2 cellular contexts compared by ENCODE assay signal in the genomic region with DNA sequence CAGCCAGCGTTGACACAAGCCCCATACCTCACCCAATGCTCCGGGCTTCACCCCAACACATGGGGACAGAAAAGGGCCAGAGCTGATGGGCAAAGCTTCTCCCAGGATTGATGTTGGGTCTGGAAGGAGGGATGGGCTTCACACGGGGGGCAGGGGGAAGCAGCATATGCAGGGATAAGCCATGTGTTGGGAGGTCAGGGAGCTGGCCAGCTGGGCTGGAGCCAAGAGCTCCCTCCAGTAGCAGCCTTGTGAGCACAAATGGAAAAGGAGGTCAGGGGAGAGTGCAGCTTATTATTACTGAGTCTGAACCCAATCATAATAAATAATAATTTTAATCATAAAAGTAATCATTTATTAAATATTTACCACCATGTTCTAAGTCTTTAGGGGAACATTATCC.
TF ChIP-seq lines count a peak whose summit lies in the region.

No MANE protein-coding gene starts in this region.

TF ChIP-seq in SK-N-SH, 30 proteins besides CTCF, POLR2A, EP300 and RAD21 (continued from another document):
- TF ChIP-seq, protein P1, sequence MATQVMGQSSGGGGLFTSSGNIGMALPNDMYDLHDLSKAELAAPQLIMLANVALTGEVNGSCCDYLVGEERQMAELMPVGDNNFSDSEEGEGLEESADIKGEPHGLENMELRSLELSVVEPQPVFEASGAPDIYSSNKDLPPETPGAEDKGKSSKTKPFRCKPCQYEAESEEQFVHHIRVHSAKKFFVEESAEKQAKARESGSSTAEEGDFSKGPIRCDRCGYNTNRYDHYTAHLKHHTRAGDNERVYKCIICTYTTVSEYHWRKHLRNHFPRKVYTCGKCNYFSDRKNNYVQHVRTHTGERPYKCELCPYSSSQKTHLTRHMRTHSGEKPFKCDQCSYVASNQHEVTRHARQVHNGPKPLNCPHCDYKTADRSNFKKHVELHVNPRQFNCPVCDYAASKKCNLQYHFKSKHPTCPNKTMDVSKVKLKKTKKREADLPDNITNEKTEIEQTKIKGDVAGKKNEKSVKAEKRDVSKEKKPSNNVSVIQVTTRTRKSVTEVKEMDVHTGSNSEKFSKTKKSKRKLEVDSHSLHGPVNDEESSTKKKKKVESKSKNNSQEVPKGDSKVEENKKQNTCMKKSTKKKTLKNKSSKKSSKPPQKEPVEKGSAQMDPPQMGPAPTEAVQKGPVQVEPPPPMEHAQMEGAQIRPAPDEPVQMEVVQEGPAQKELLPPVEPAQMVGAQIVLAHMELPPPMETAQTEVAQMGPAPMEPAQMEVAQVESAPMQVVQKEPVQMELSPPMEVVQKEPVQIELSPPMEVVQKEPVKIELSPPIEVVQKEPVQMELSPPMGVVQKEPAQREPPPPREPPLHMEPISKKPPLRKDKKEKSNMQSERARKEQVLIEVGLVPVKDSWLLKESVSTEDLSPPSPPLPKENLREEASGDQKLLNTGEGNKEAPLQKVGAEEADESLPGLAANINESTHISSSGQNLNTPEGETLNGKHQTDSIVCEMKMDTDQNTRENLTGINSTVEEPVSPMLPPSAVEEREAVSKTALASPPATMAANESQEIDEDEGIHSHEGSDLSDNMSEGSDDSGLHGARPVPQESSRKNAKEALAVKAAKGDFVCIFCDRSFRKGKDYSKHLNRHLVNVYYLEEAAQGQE (IDR thresholded peaks at IDR 0.05; ENCODE audit: low read depth, low read length): no peak

TF ChIP-seq in SK-N-SH treated with all-trans-retinoic acid at 6 μM for 48 hours, 23 proteins besides CTCF, POLR2A, EP300 and RAD21 (continued from another document):
- TF ChIP-seq TSHZ2 (CRISPR knock-in tag; IDR thresholded peaks at IDR 0.05) (no peak), ZFP30 (CRISPR knock-in tag; IDR thresholded peaks at IDR 0.05) (no peak), RARB (CRISPR knock-in tag; IDR thresholded peaks at IDR 0.05) (no peak)
